ENCODE assay signal across 16 cellular contexts in genomic region chr22:29380032-29380781, GRCh38. TPM values are rescaled to one million over a fixed set of nuclear protein-coding genes. Genes with fewer than 3 reads are reported as not detected.
DNase-seq lines count a peak whose midpoint lies in the region; ATAC-seq and TF ChIP-seq lines count a peak whose summit lies in the region.
"Had no signal": no experiment of that assay in that cellular context is flagged by ENCODE, and none has a peak within 500 bp of the region (broad histone marks: within the 10 kb centered on the region; RNA-seq: fewer than 3 reads in every experiment).

No MANE protein-coding gene starts in this region.

- peaks cover 5% of the 10 kb centered on the region for H3K36me3 ChIP-seq in BJ (ENCODE audit: control insufficient read depth, insufficient read depth, low read length)
- H3K36me3 ChIP-seq in breast epithelium = no peaks in the 10 kb centered on the region
- peaks cover 15 to 17% of the 10 kb centered on the region in 2 experiments for H3K36me3 ChIP-seq in mesenchymal stem cell (ENCODE audit: control insufficient read depth in 1 of 2, insufficient read depth in 2 of 2, low read depth in 1 of 2, low read length in 2 of 2)
- H3K36me3 ChIP-seq: ovary had no signal

- H3K4me1 ChIP-seq in breast epithelium (no peaks in the 10 kb centered on the region), mesenchymal stem cell (ENCODE audit: control insufficient read depth, insufficient read depth, low read depth, low read length) (peaks cover 6% of the 10 kb centered on the region)

- no peak overlapping the region for H2AFZ ChIP-seq in mesenchymal stem cell (ENCODE audit: low read depth, low read length)

- CTCF ChIA-PET in BJ (lab: Yijun Ruan, JAX) = no interaction called here
- CTCF ChIA-PET in activated CD4-positive, alpha-beta memory T cell treated with anti-CD3 and anti-CD28 coated beads, Interleukin-2, amount 10 ng/mL, durations not matched to agents 7 days and 5 days (lab: Charles Lee) = no interaction called here

- H3K18ac ChIP-seq in mesenchymal stem cell (ENCODE audit: low read depth in 1 of 2, low read length in 2 of 2) = no peak overlapping the region

- no peak overlapping the region for H3K4me2 ChIP-seq in mesenchymal stem cell (ENCODE audit: low read length, poor library complexity, severe bottlenecking)

- peak overlapping the region; percentile 64 to 85 for H3K27ac ChIP-seq in breast epithelium
- H3K27ac ChIP-seq in mesenchymal stem cell (ENCODE audit: low read length, poor library complexity, severe bottlenecking) = no peak overlapping the region
- H3K27ac ChIP-seq: ovary had no signal

- 96% methylated on average over 6 of the region's 6 CpGs for WGBS in mesenchymal stem cell

- H4K8ac ChIP-seq in mesenchymal stem cell (ENCODE audit: low read length) = no peak overlapping the region

- H3K4me1 Mint-ChIP-seq in HFFc6 (ENCODE audit: low read depth) = peaks cover 40% of the 10 kb centered on the region
- H3K4me1 Mint-ChIP-seq in activated CD4-positive, alpha-beta memory T cell treated with anti-CD3 and anti-CD28 coated beads, Interleukin-2, amount 10 ng/mL, durations not matched to agents 7 days and 5 days = peaks cover 47% of the 10 kb centered on the region

- no peak overlapping the region for H4K91ac ChIP-seq in mesenchymal stem cell (ENCODE audit: low read length)

- H3K4me3 ChIP-seq in BJ (ENCODE audit: low read depth, low read length) = no peak overlapping the region
- H3K4me3 ChIP-seq in breast epithelium = no peak overlapping the region
- no peak overlapping the region for H3K4me3 ChIP-seq in mesenchymal stem cell (ENCODE audit: insufficient read depth in 1 of 2, low read depth in 1 of 2, low read length in 2 of 2)
- H3K4me3 ChIP-seq: esophagus squamous epithelium, GM12878, ovary had no signal

- H3K9me3 Mint-ChIP-seq in HFFc6 = no peaks in the 10 kb centered on the region
- no peaks in the 10 kb centered on the region for H3K9me3 Mint-ChIP-seq in activated CD4-positive, alpha-beta memory T cell treated with anti-CD3 and anti-CD28 coated beads, Interleukin-2, amount 10 ng/mL, durations not matched to agents 7 days and 5 days
- H3K9me3 Mint-ChIP-seq: activated CD4-positive, alpha-beta T cell treated with anti-CD3 and anti-CD28 coated beads, Interleukin-2, amount 10 ng/mL, durations not matched to agents 7 days and 5 days had no signal

- ATAC-seq in HG03039 (IDR thresholded peaks at IDR 0.05; ENCODE audit: unreplicated experiment) = no peak
- ATAC-seq: GM12878 had no signal

- POLR2A ChIA-PET in BJ (lab: Charles Lee) = no interaction called here
- POLR2A ChIA-PET in activated CD4-positive, alpha-beta memory T cell treated with anti-CD3 and anti-CD28 coated beads, Interleukin-2, amount 10 ng/mL, durations not matched to agents 7 days and 5 days (lab: Charles Lee) = no interaction called here

- no peak overlapping the region for H3K9ac ChIP-seq in mesenchymal stem cell (ENCODE audit: low read length)

- no peak overlapping the region for H3K23ac ChIP-seq in mesenchymal stem cell (ENCODE audit: low read length in 2 of 2)

- H3K9me3 ChIP-seq in breast epithelium (no peaks in the 10 kb centered on the region), mesenchymal stem cell (ENCODE audit: control insufficient read depth, low read length) (no peaks in the 10 kb centered on the region)
- H3K9me3 ChIP-seq: esophagus squamous epithelium, ovary had no signal

- peaks cover 50% of the 10 kb centered on the region for H3K79me1 ChIP-seq in mesenchymal stem cell (replicated peaks; ENCODE audit: low read length, poor library complexity, severe bottlenecking)

- H3K14ac ChIP-seq in mesenchymal stem cell (ENCODE audit: low read length in 2 of 2) = no peak overlapping the region

- H3K36me3 Mint-ChIP-seq in HFFc6 (ENCODE audit: low read depth) = peaks cover 16% of the 10 kb centered on the region
- peaks cover 33% of the 10 kb centered on the region for H3K36me3 Mint-ChIP-seq in activated CD4-positive, alpha-beta memory T cell treated with anti-CD3 and anti-CD28 coated beads, Interleukin-2, amount 10 ng/mL, durations not matched to agents 7 days and 5 days (ENCODE audit: low read depth)

- DNase-seq in BJ (ENCODE audit: low read depth) (peak; percentile 31), HFFc6 (peak; percentile 82), breast epithelium (ENCODE audit: low spot score in 2 of 2) (peak in 1 of 2 donors; percentile 3), mesenchymal stem cell (peak; percentile 15), OCI-M1 (lab: John Stamatoyannopoulos, UW) (no peak), HCEC 1CT (no peak)
- no peak for DNase-seq in activated CD4-positive, alpha-beta memory T cell treated with anti-CD3 and anti-CD28 coated beads, Interleukin-2, amount 10 ng/mL, durations not matched to agents 7 days and 5 days
- DNase-seq: activated CD4-positive, alpha-beta T cell treated with anti-CD3 and anti-CD28 coated beads, Interleukin-2, amount 10 ng/mL, durations not matched to agents 7 days and 5 days; amygdala; esophagus squamous epithelium; NCI-H2227 treated with DMSO at 0.1 percent for 48 hours; SHP77 had no signal

- H3K27ac Mint-ChIP-seq in HFFc6 = peak overlapping the region; percentile 92
- no peak overlapping the region for H3K27ac Mint-ChIP-seq in activated CD4-positive, alpha-beta memory T cell treated with anti-CD3 and anti-CD28 coated beads, Interleukin-2, amount 10 ng/mL, durations not matched to agents 7 days and 5 days
- H3K27ac Mint-ChIP-seq: activated CD4-positive, alpha-beta T cell treated with anti-CD3 and anti-CD28 coated beads, Interleukin-2, amount 10 ng/mL, durations not matched to agents 7 days and 5 days had no signal

- H3K4ac ChIP-seq in mesenchymal stem cell (ENCODE audit: low read depth in 1 of 2, low read length in 2 of 2) = no peak overlapping the region

- no peak overlapping the region for H2BK5ac ChIP-seq in mesenchymal stem cell (ENCODE audit: low read depth, low read length, poor library complexity, severe bottlenecking)

- no peaks in the 10 kb centered on the region for H3K27me3 ChIP-seq in BJ (ENCODE audit: control insufficient read depth, insufficient read depth, low read length)
- H3K27me3 ChIP-seq in breast epithelium = no peaks in the 10 kb centered on the region
- no peaks in the 10 kb centered on the region for H3K27me3 ChIP-seq in mesenchymal stem cell (ENCODE audit: control insufficient read depth in 1 of 2, insufficient read depth in 1 of 2, low read length in 2 of 2)
- H3K27me3 ChIP-seq: esophagus squamous epithelium, ovary had no signal

- TF ChIP-seq CTCF in BJ (IDR thresholded peaks at IDR 0.05; ENCODE audit: insufficient read depth, low read depth, low read length) (no peak), HFFc6 (IDR thresholded peaks at IDR 0.05) (no peak), breast epithelium (IDR thresholded peaks at IDR 0.05) (no peak)

- H2BK15ac ChIP-seq in mesenchymal stem cell (ENCODE audit: low read depth, poor library complexity, severe bottlenecking) = no peak overlapping the region

- no peak overlapping the region for H2BK120ac ChIP-seq in mesenchymal stem cell (ENCODE audit: low read depth, low read length)

- peak overlapping the region in 1 of 2 experiments; percentile 68 for H2BK12ac ChIP-seq in mesenchymal stem cell (ENCODE audit: low read length in 2 of 2)

- no peak overlapping the region for H2AK5ac ChIP-seq in mesenchymal stem cell (ENCODE audit: low read length, severe bottlenecking)

- H3K4me3 Mint-ChIP-seq in HFFc6 = peak overlapping the region; percentile 31
- no peak overlapping the region for H3K4me3 Mint-ChIP-seq in activated CD4-positive, alpha-beta memory T cell treated with anti-CD3 and anti-CD28 coated beads, Interleukin-2, amount 10 ng/mL, durations not matched to agents 7 days and 5 days
- H3K4me3 Mint-ChIP-seq: activated CD4-positive, alpha-beta T cell treated with anti-CD3 and anti-CD28 coated beads, Interleukin-2, amount 10 ng/mL, durations not matched to agents 7 days and 5 days had no signal

- no peaks in the 10 kb centered on the region for H3K27me3 Mint-ChIP-seq in HFFc6 (ENCODE audit: insufficient read depth)
- H3K27me3 Mint-ChIP-seq in activated CD4-positive, alpha-beta memory T cell treated with anti-CD3 and anti-CD28 coated beads, Interleukin-2, amount 10 ng/mL, durations not matched to agents 7 days and 5 days = no peaks in the 10 kb centered on the region
- H3K27me3 Mint-ChIP-seq: activated CD4-positive, alpha-beta T cell treated with anti-CD3 and anti-CD28 coated beads, Interleukin-2, amount 10 ng/mL, durations not matched to agents 7 days and 5 days had no signal

- intact Hi-C loops in breast epithelium (cut with DNase I; ENCODE audit: low total_unique reads) = no loop called here

- TF ChIP-seq POLR2A in breast epithelium (IDR thresholded peaks at IDR 0.05) = no peak

RNA-seq across cellular contexts. Expression of gene AP1B1, which starts 8.2 kb away (rescaled TPM):
- polyA plus RNA-seq in BJ (2011; rRNA removed) = 40.1 and 75.0 TPM in 2 replicates
- polyA minus RNA-seq in BJ (2011; rRNA and poly(A)+ RNA removed) = 93.5 and 116 TPM in 2 replicates
- total RNA-seq in HFFc6 (2021; fragmentation: NEBNext Ultra II Directional; extraction: Animal tissue kit (Norgen Biotek cat#: 25700)) = 100 to 1,000 TPM in 1 of 6 experiments, 10 to 100 TPM in 5; 89.1 to 101 (median 89.9) TPM
- total RNA-seq in breast epithelium = 10 to 100 TPM; 55.7 to 58.7 (median 58.2) TPM
- 36.9 TPM for polyA plus RNA-seq in mesenchymal stem cell (2013, experiment 1 of 2)
- polyA plus RNA-seq in mesenchymal stem cell (2013, experiment 2 of 2) = 35.5 TPM
- 10 to 100 TPM; 70.2 to 71.4 TPM for total RNA-seq in activated CD4-positive, alpha-beta memory T cell treated with anti-CD3 and anti-CD28 coated beads, Interleukin-2, amount 10 ng/mL, durations not matched to agents 7 days and 5 days

RNA-seq across cellular contexts. Expression of gene RFPL1, which starts 58.2 kb away (rescaled TPM):
- polyA plus RNA-seq in BJ (2011; rRNA removed) = not detected in 2 replicates
- not detected in 2 replicates for polyA minus RNA-seq in BJ (2011; rRNA and poly(A)+ RNA removed)
- total RNA-seq in HFFc6 (2021; fragmentation: NEBNext Ultra II Directional; extraction: Animal tissue kit (Norgen Biotek cat#: 25700)) = not detected
- not detected for total RNA-seq in breast epithelium
- polyA plus RNA-seq in mesenchymal stem cell (2013, experiment 1 of 2) = not detected
- not detected for polyA plus RNA-seq in mesenchymal stem cell (2013, experiment 2 of 2)
- not detected for total RNA-seq in activated CD4-positive, alpha-beta memory T cell treated with anti-CD3 and anti-CD28 coated beads, Interleukin-2, amount 10 ng/mL, durations not matched to agents 7 days and 5 days
- total RNA-seq: activated CD4-positive, alpha-beta T cell treated with anti-CD3 and anti-CD28 coated beads, Interleukin-2, amount 10 ng/mL, durations not matched to agents 7 days and 5 days; esophagus squamous epithelium; GM12878; kidney epithelial cell; ovary had no signal
- polyA plus RNA-seq: ovary had no signal

Comparison
In these comparisons a context has a peak if more than half of its experiments do, and no peak if none do; other contexts are left out.
1. DNase-seq: peak in BJ (single experiment), HFFc6 (single experiment) and mesenchymal stem cell (single experiment); none in activated CD4-positive, alpha-beta memory T cell treated with anti-CD3 and anti-CD28 coated beads, Interleukin-2, amount 10 ng/mL, durations not matched to agents 7 days and 5 days (single experiment), OCI-M1 (single experiment) and HCEC 1CT (single experiment).